In the genomic region with DNA sequence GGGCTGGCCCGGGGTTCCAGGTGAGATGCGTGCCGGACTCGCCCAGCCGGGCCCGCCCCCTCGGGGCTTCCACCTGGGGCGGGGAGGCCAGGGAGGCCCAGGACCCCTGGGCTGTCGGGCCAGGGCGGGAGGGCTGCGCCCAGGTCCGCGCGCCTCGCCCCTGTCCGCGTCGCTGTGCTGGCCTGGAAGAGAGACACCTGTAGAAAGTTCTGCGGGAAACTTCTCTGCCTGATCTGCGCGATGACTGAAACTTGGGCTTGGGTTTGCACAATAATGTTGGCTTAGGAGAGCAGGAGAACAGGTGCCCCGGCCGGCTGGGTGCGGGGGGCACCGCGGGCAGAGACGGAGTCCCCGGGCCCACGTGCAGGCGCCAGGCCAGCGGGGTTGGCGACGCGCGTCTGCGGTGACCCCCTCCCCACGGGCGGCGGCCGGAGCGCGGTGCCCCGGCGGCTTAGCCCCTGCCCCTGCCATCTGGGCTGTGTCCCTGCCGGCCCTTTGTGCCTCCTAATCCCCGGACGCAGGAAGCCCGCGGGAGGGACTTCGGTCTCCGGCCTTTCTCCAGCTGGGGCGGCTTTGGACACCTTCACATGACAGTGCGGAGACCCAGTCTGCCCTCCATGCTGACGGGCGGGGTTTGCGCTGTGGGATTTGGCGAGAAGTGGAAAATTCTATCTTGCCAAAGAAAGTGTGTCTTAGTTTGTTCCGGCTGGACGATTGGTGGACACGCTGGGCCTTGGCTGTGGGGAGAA, we compare ENCODE assay signal across 1 cellular context.
TF ChIP-seq lines count a peak whose summit lies in the region.

No MANE protein-coding gene starts in this region.

TF ChIP-seq in H1, 55 proteins besides CTCF, POLR2A, EP300 and RAD21:
- TF ChIP-seq, protein P1, sequence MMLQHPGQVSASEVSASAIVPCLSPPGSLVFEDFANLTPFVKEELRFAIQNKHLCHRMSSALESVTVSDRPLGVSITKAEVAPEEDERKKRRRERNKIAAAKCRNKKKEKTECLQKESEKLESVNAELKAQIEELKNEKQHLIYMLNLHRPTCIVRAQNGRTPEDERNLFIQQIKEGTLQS (IDR thresholded peaks at IDR 0.05; ENCODE audit: insufficient read depth, low read depth, low read length) = no peak
- peak; percentile 82 for TF ChIP-seq KDM4A (IDR thresholded peaks at IDR 0.05; ENCODE audit: low read depth, low read length, severe bottlenecking)
- no peak for TF ChIP-seq TAF7 (optimal IDR thresholded peaks at IDR 0.05; ENCODE audit: borderline replicate concordance, low read depth, low read length)
- TF ChIP-seq, protein P2, sequence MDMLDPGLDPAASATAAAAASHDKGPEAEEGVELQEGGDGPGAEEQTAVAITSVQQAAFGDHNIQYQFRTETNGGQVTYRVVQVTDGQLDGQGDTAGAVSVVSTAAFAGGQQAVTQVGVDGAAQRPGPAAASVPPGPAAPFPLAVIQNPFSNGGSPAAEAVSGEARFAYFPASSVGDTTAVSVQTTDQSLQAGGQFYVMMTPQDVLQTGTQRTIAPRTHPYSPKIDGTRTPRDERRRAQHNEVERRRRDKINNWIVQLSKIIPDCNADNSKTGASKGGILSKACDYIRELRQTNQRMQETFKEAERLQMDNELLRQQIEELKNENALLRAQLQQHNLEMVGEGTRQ (IDR thresholded peaks at IDR 0.05; ENCODE audit: low read length) = no peak
- no peak for TF ChIP-seq TEAD4 (IDR thresholded peaks at IDR 0.05; ENCODE audit: low read depth, low read length)
- no peak for TF ChIP-seq CREB1 (IDR thresholded peaks at IDR 0.05)
- no peak for TF ChIP-seq SP4 (IDR thresholded peaks at IDR 0.05; ENCODE audit: low read length)
- no peak for TF ChIP-seq TCF12 (IDR thresholded peaks at IDR 0.05; ENCODE audit: low read depth, low read length)
- TF ChIP-seq SIN3A (conservative IDR thresholded peaks at IDR 0.05 in 1 of 2, IDR thresholded peaks at IDR 0.05 in 1 of 2; ENCODE audit: low read depth in 1 of 2, low read length in 2 of 2) = peak in 1 of 2 experiments; percentile 55; a peak in 1 of 4 replicates
- peak; percentile 14 for TF ChIP-seq PHF8 (conservative IDR thresholded peaks at IDR 0.05; ENCODE audit: low read depth, low read length)
- TF ChIP-seq, protein P3, sequence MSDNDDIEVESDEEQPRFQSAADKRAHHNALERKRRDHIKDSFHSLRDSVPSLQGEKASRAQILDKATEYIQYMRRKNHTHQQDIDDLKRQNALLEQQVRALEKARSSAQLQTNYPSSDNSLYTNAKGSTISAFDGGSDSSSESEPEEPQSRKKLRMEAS (IDR thresholded peaks at IDR 0.05) = peak; percentile 49; the same call in 1 of the 2 replicates
- TF ChIP-seq, protein P4, sequence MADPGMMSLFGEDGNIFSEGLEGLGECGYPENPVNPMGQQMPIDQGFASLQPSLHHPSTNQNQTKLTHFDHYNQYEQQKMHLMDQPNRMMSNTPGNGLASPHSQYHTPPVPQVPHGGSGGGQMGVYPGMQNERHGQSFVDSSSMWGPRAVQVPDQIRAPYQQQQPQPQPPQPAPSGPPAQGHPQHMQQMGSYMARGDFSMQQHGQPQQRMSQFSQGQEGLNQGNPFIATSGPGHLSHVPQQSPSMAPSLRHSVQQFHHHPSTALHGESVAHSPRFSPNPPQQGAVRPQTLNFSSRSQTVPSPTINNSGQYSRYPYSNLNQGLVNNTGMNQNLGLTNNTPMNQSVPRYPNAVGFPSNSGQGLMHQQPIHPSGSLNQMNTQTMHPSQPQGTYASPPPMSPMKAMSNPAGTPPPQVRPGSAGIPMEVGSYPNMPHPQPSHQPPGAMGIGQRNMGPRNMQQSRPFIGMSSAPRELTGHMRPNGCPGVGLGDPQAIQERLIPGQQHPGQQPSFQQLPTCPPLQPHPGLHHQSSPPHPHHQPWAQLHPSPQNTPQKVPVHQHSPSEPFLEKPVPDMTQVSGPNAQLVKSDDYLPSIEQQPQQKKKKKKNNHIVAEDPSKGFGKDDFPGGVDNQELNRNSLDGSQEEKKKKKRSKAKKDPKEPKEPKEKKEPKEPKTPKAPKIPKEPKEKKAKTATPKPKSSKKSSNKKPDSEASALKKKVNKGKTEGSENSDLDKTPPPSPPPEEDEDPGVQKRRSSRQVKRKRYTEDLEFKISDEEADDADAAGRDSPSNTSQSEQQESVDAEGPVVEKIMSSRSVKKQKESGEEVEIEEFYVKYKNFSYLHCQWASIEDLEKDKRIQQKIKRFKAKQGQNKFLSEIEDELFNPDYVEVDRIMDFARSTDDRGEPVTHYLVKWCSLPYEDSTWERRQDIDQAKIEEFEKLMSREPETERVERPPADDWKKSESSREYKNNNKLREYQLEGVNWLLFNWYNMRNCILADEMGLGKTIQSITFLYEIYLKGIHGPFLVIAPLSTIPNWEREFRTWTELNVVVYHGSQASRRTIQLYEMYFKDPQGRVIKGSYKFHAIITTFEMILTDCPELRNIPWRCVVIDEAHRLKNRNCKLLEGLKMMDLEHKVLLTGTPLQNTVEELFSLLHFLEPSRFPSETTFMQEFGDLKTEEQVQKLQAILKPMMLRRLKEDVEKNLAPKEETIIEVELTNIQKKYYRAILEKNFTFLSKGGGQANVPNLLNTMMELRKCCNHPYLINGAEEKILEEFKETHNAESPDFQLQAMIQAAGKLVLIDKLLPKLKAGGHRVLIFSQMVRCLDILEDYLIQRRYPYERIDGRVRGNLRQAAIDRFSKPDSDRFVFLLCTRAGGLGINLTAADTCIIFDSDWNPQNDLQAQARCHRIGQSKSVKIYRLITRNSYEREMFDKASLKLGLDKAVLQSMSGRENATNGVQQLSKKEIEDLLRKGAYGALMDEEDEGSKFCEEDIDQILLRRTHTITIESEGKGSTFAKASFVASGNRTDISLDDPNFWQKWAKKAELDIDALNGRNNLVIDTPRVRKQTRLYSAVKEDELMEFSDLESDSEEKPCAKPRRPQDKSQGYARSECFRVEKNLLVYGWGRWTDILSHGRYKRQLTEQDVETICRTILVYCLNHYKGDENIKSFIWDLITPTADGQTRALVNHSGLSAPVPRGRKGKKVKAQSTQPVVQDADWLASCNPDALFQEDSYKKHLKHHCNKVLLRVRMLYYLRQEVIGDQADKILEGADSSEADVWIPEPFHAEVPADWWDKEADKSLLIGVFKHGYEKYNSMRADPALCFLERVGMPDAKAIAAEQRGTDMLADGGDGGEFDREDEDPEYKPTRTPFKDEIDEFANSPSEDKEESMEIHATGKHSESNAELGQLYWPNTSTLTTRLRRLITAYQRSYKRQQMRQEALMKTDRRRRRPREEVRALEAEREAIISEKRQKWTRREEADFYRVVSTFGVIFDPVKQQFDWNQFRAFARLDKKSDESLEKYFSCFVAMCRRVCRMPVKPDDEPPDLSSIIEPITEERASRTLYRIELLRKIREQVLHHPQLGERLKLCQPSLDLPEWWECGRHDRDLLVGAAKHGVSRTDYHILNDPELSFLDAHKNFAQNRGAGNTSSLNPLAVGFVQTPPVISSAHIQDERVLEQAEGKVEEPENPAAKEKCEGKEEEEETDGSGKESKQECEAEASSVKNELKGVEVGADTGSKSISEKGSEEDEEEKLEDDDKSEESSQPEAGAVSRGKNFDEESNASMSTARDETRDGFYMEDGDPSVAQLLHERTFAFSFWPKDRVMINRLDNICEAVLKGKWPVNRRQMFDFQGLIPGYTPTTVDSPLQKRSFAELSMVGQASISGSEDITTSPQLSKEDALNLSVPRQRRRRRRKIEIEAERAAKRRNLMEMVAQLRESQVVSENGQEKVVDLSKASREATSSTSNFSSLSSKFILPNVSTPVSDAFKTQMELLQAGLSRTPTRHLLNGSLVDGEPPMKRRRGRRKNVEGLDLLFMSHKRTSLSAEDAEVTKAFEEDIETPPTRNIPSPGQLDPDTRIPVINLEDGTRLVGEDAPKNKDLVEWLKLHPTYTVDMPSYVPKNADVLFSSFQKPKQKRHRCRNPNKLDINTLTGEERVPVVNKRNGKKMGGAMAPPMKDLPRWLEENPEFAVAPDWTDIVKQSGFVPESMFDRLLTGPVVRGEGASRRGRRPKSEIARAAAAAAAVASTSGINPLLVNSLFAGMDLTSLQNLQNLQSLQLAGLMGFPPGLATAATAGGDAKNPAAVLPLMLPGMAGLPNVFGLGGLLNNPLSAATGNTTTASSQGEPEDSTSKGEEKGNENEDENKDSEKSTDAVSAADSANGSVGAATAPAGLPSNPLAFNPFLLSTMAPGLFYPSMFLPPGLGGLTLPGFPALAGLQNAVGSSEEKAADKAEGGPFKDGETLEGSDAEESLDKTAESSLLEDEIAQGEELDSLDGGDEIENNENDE (IDR thresholded peaks at IDR 0.05; ENCODE audit: insufficient replicate concordance, low read length) = no peak
- TF ChIP-seq RFX5 (IDR thresholded peaks at IDR 0.05; ENCODE audit: borderline replicate concordance, low read depth, low read length) = no peak
- no peak; the same call in 1 of the 2 replicates for TF ChIP-seq GABPA (IDR thresholded peaks at IDR 0.05; ENCODE audit: borderline replicate concordance, insufficient read depth, low read length)
- TF ChIP-seq SIX5 (IDR thresholded peaks at IDR 0.05; ENCODE audit: low read depth, low read length) = no peak
- TF ChIP-seq SP1 (IDR thresholded peaks at IDR 0.05; ENCODE audit: low read depth, low read length) = no peak
- no peak for TF ChIP-seq HDAC6 (IDR thresholded peaks at IDR 0.05; ENCODE audit: low read depth, low read length)
- TF ChIP-seq SRF (IDR thresholded peaks at IDR 0.05; ENCODE audit: low read depth, low read length) = no peak
- peak in 1 of 2 experiments; percentile 80; a peak in 1 of 4 replicates for TF ChIP-seq HDAC2 (IDR thresholded peaks at IDR 0.05; ENCODE audit: borderline replicate concordance in 1 of 2, low read depth in 2 of 2, low read length in 2 of 2)
- TF ChIP-seq TAF1 (IDR thresholded peaks at IDR 0.05; ENCODE audit: low read depth, low read length) = no peak
